Comparison of ENCODE assay signal across 20 cellular contexts in the genomic region with DNA sequence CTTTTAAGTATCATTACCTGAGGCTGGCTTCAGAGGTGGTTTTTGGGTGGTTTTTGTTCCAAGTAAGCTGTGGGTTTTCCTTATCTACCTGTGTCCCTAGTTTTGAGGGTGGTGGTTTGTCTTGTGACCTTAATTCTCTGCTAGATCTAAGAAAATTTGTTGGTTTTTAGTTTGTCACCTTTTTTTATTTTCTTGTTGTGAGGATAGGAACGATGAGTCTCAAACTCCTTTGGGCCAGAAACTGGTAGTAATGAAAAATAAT.
A peak's percentile ranks its signal among the peaks of the same experiment; 100 is the strongest.
DNase-seq lines count a peak whose midpoint lies in the region; ATAC-seq, FAIRE-seq and TF ChIP-seq lines count a peak whose summit lies in the region.
"Had no signal": no experiment of that assay in that cellular context is flagged by ENCODE, and none has a peak within 500 bp of the region (broad histone marks: within the 10 kb centered on the region; RNA-seq: fewer than 3 reads in every experiment).

No MANE protein-coding gene starts in this region.

- no peaks in the 10 kb centered on the region for H3K23me2 ChIP-seq in H1 (ENCODE audit: low read depth, low read length)

- H3F3A ChIP-seq in neural progenitor cell (ENCODE audit: low read depth): peaks cover 20% of the 10 kb centered on the region

- no peak overlapping the region for H2BK120ac ChIP-seq in H1 (replicated peaks; ENCODE audit: low read depth, low read length)

- no peak overlapping the region for H3K14ac ChIP-seq in H1 (ENCODE audit: insufficient read length)

- H3K27ac ChIP-seq in right atrium auricular region (peak overlapping the region; percentile 57 to 66), H1 (ENCODE audit: low read depth, low read length) (no peak overlapping the region; the same call in 1 of the 2 replicates), neural progenitor cell (peak overlapping the region; percentile 91)
- H3K27ac ChIP-seq: 22Rv1, A549, BLaER1 had no signal

- no peaks in the 10 kb centered on the region for H3K36me3 Mint-ChIP-seq in neural progenitor cell
- H3K36me3 Mint-ChIP-seq: CD14-positive monocyte; CD4-positive, alpha-beta memory T cell had no signal

- no peak overlapping the region; a peak in 1 of 4 replicates for H3K4me2 ChIP-seq in H1 (ENCODE audit: insufficient read depth in 1 of 2, low read depth in 2 of 2, low read length in 2 of 2)
- H3K4me2 ChIP-seq in neural progenitor cell: peak overlapping the region; percentile 63
- H3K4me2 ChIP-seq: A549, BLaER1 had no signal

- TF ChIP-seq EP300 in H1 (IDR thresholded peaks at IDR 0.05; ENCODE audit: borderline replicate concordance in 1 of 2, low read depth in 2 of 2, low read length in 2 of 2): no peak

- H2BK20ac ChIP-seq in H1 (ENCODE audit: low read length): no peak overlapping the region

- H2BK15ac ChIP-seq in H1 (ENCODE audit: low read length): no peak overlapping the region

- no peak overlapping the region for H3K4ac ChIP-seq in H1 (replicated peaks; ENCODE audit: insufficient read length, low read depth, low read length)

- ATAC-seq in Right ventricle myocardium superior (ENCODE audit: poor library complexity): no peak
- ATAC-seq: A549, HCT116 had no signal

- DNase-seq in right atrium auricular region (ENCODE audit: low spot score) (no peak), Right ventricle myocardium superior (no peak), H1 (ENCODE audit: low read depth in 1 of 2, low spot score in 2 of 2) (no peak), neural progenitor cell (ENCODE audit: low spot score) (no peak), Ammon's horn (ENCODE audit: low spot score) (no peak), NCI-H1105 (lab: John Stamatoyannopoulos, UW) (no peak)
- DNase-seq in activated effector memory CD4-positive, alpha-beta T cell treated with anti-CD3 and anti-CD28 coated beads, Interleukin-2, amount 50 U/mL, for 16 hours: no peak
- DNase-seq: AML-193; CD4-positive, alpha-beta memory T cell; DMS79 treated with DMSO at 0.1 percent for 48 hours; GF-D8; IMR-90; KBM-7 had no signal

- no peak overlapping the region for H3K18ac ChIP-seq in H1 (ENCODE audit: extremely low read depth, low read length)

- H3K4me1 Mint-ChIP-seq in neural progenitor cell: no peaks in the 10 kb centered on the region
- H3K4me1 Mint-ChIP-seq: CD14-positive monocyte; CD4-positive, alpha-beta memory T cell had no signal

- TF ChIP-seq POLR2A in H1 (IDR thresholded peaks at IDR 0.05; ENCODE audit: control extremely low read depth in 1 of 2, low read depth in 2 of 2, low read length in 2 of 2): no peak

- no peaks in the 10 kb centered on the region for H3K27me3 Mint-ChIP-seq in neural progenitor cell (ENCODE audit: insufficient read depth, low read depth)

- no peak for FAIRE-seq in H1 (lab: Jason Lieb, UNC)
- FAIRE-seq: A549, H54, HTR-8/SVneo had no signal

- peaks cover 2% of the 10 kb centered on the region for H3K9me3 Mint-ChIP-seq in neural progenitor cell
- H3K9me3 Mint-ChIP-seq: CD14-positive monocyte; CD4-positive, alpha-beta memory T cell had no signal

- H3K4me3 Mint-ChIP-seq in neural progenitor cell: no peak overlapping the region
- H3K4me3 Mint-ChIP-seq: CD14-positive monocyte; CD4-positive, alpha-beta memory T cell had no signal

- H2AK5ac ChIP-seq in H1 (ENCODE audit: low read depth, low read length): no peak overlapping the region

- CTCF ChIA-PET in H1 (lab: Charles Lee; ENCODE audit: partially characterized antibody): interaction anchor here (1.9 to 11.0 kb wide), 4 partner anchors 12 to 23 kb away, joined by 5 to 118 read pairs (median 12); no protein-coding TSS in a partner anchor

- H3K9ac ChIP-seq in H1 (replicated peaks in 1 of 4; ENCODE audit: extremely low read depth in 1 of 4, low read depth in 3 of 4, low read length in 3 of 4): no peak overlapping the region
- no peak overlapping the region for H3K9ac ChIP-seq in neural progenitor cell
- H3K9ac ChIP-seq: BLaER1 had no signal

- WGBS in H1 (ENCODE audit: extremely low coverage in 1 of 2, insufficient coverage in 1 of 2, insufficient read length in 1 of 2, insufficient replicate concordance in 2 of 2, low coverage in 1 of 2, low lambda C conversion rate in 2 of 2, missing lambda C conversion rate in 1 of 2), 2 experiments: 91% methylated on average over 1 of the region's 1 CpG; no CpG with 5 or more reads in 1 of the 2 experiments

- no peak overlapping the region for H3K27ac Mint-ChIP-seq in neural progenitor cell
- H3K27ac Mint-ChIP-seq: CD4-positive, alpha-beta memory T cell had no signal

- no peak overlapping the region for H2BK12ac ChIP-seq in H1 (ENCODE audit: low read depth, low read length)

- POLR2A ChIA-PET in H1 (lab: Charles Lee; ENCODE audit: partially characterized antibody): no interaction called here

- H3K27me3 ChIP-seq in right atrium auricular region (no peaks in the 10 kb centered on the region), H1 (replicated peaks in 1 of 4; ENCODE audit: control insufficient read depth in 3 of 4, extremely low read depth in 1 of 4, insufficient read depth in 3 of 4, low read length in 3 of 4) (no peaks in the 10 kb centered on the region), neural progenitor cell (no peaks in the 10 kb centered on the region)
- H3K27me3 ChIP-seq: BLaER1 had no signal

- H4K5ac ChIP-seq in H1 (ENCODE audit: insufficient read length, low read depth, low read length): peak overlapping the region; percentile 21

- no peak overlapping the region for H3K56ac ChIP-seq in H1 (replicated peaks; ENCODE audit: insufficient read length, low read depth, low read length)

- H4K8ac ChIP-seq in H1 (ENCODE audit: extremely low read depth, insufficient read depth, low read length): no peak overlapping the region

- H3K4me1 ChIP-seq in right atrium auricular region (peaks cover 0 to 24% of the 10 kb centered on the region in 2 donors), H1 (replicated peaks in 1 of 4; ENCODE audit: control insufficient read depth in 3 of 4, insufficient read depth in 4 of 4, low read length in 3 of 4) (peaks cover 0 to 7% (median 0%) of the 10 kb centered on the region in 4 experiments; a peak in 1 of 7 replicates), neural progenitor cell (peaks cover 49% of the 10 kb centered on the region)
- H3K4me1 ChIP-seq: A549, BLaER1 had no signal

- H4K20me1 ChIP-seq in H1 (replicated peaks in 1 of 2; ENCODE audit: control insufficient read depth in 1 of 2, insufficient read depth in 2 of 2, low read length in 2 of 2) (no peaks in the 10 kb centered on the region), neural progenitor cell (ENCODE audit: low read depth) (no peaks in the 10 kb centered on the region)
- H4K20me1 ChIP-seq: BLaER1 had no signal

- H2AFZ ChIP-seq in H1 (ENCODE audit: low read length): no peak overlapping the region
- H2AFZ ChIP-seq in neural progenitor cell (replicated peaks): no peak overlapping the region

- no peak overlapping the region for H2BK5ac ChIP-seq in H1 (ENCODE audit: low read depth, low read length)

- H3K9me3 ChIP-seq in right atrium auricular region (no peaks in the 10 kb centered on the region), H1 (ENCODE audit: insufficient read depth in 2 of 2, low read depth in 1 of 2, low read length in 1 of 2) (peaks cover 4% of the 10 kb centered on the region in 2 experiments; a peak in 1 of 4 replicates), neural progenitor cell (ENCODE audit: low read depth) (no peaks in the 10 kb centered on the region)
- H3K9me3 ChIP-seq: A549 had no signal

- H3K79me2 ChIP-seq in H1 (ENCODE audit: control insufficient read depth in 1 of 2, insufficient read depth in 2 of 2, low read length in 2 of 2): peaks cover 0 to 89% of the 10 kb centered on the region in 2 experiments; a peak in 3 of 4 replicates
- H3K79me2 ChIP-seq in neural progenitor cell (ENCODE audit: low read depth): peaks cover 64% of the 10 kb centered on the region

- intact Hi-C loops in Right ventricle myocardium superior (cut with DNase I): no loop called here

- H3K23ac ChIP-seq in H1 (ENCODE audit: insufficient read length): no peak overlapping the region

- TF ChIP-seq RAD21 in H1 (IDR thresholded peaks at IDR 0.05 in 1 of 2, conservative IDR thresholded peaks at IDR 0.05 in 1 of 2; ENCODE audit: low read depth in 2 of 2, low read length in 2 of 2): no peak

- no peak overlapping the region for H4K91ac ChIP-seq in H1 (replicated peaks; ENCODE audit: insufficient read length, low read length)

- no peak for TF ChIP-seq CTCF in right atrium auricular region (IDR thresholded peaks at IDR 0.05)
- no peak for TF ChIP-seq CTCF in H1 (IDR thresholded peaks at IDR 0.05; ENCODE audit: control extremely low read depth in 1 of 3, insufficient read depth in 1 of 3, low read depth in 1 of 3, low read length in 3 of 3)
- TF ChIP-seq CTCF in neural progenitor cell (IDR thresholded peaks at IDR 0.05): no peak

- H3K79me1 ChIP-seq in H1 (ENCODE audit: low read depth, low read length): no peaks in the 10 kb centered on the region

- peak overlapping the region; percentile 29 to 31 for H3K4me3 ChIP-seq in right atrium auricular region
- H3K4me3 ChIP-seq in H1 (ENCODE audit: extremely low read depth in 1 of 4, insufficient read depth in 2 of 4, low read depth in 3 of 4, low read length in 4 of 4): no peak overlapping the region
- no peak overlapping the region for H3K4me3 ChIP-seq in neural progenitor cell
- H3K4me3 ChIP-seq: A549, BLaER1 had no signal

- H3K36me3 ChIP-seq in right atrium auricular region (no peaks in the 10 kb centered on the region), H1 (ENCODE audit: control insufficient read depth in 2 of 4, insufficient read depth in 4 of 4, low read length in 3 of 4) (no peaks in the 10 kb centered on the region; a peak in 1 of 8 replicates), neural progenitor cell (no peaks in the 10 kb centered on the region)
- H3K36me3 ChIP-seq: BLaER1 had no signal

TF ChIP-seq in H1, 55 proteins besides CTCF, POLR2A, EP300 and RAD21:
- no peak for TF ChIP-seq KDM1A (IDR thresholded peaks at IDR 0.05; ENCODE audit: borderline replicate concordance, low read length)
- no peak for TF ChIP-seq JUN (IDR thresholded peaks at IDR 0.05; ENCODE audit: low read depth, low read length)
- TF ChIP-seq CEBPB (IDR thresholded peaks at IDR 0.05; ENCODE audit: low read depth, low read length): no peak
- TF ChIP-seq FOSL1 (IDR thresholded peaks at IDR 0.05; ENCODE audit: insufficient read depth, low read depth, low read length): no peak

Comparison
In these comparisons a context has a peak if more than half of its experiments do, and no peak if none do; other contexts are left out.
1. H3K4me3 ChIP-seq: peak in right atrium auricular region (2 of 2); none in H1 (0 of 4) and neural progenitor cell (single experiment).